24 cellular contexts compared by ENCODE assay signal in genomic region chr3:193861036-193861435, GRCh38.
"Had no signal": no experiment of that assay in that cellular context is flagged by ENCODE, and none has a peak within 500 bp of the region (broad histone marks: within the 10 kb centered on the region; RNA-seq: fewer than 3 reads in every experiment).

No MANE protein-coding gene starts in this region.

- H3K27ac Mint-ChIP-seq: effector memory CD8-positive, alpha-beta T cell; natural killer cell; stimulated activated naive B cell treated with anti-CD40 and anti-IgM and Interleukin-4, amounts not matched to agents 10 μg/mL and 1 μg/mL and 100 μg/mL, for 72 hours; stimulated activated naive CD8-positive, alpha-beta T cell treated with anti-CD3 and anti-CD28 coated beads, Interleukin-15, Interleukin-2, amounts not matched to agents 100 ng/mL and 50 ng/mL, for 24 hours had no signal

- FAIRE-seq: endometrium, keratinocyte, small intestine had no signal

- H3K27me3 ChIP-seq: esophagus squamous epithelium, left lung, ovary, right lobe of liver, tibial nerve, upper lobe of left lung had no signal

- H3K4me3 ChIP-seq: esophagus squamous epithelium, left lung, lower lobe of right lung, ovary, psoas muscle, right lobe of liver, thoracic aorta, tibial nerve, upper lobe of left lung had no signal

- H3K36me3 ChIP-seq: esophagus squamous epithelium, left lung, lower lobe of right lung, ovary, right lobe of liver, thoracic aorta, tibial nerve, upper lobe of left lung had no signal

- H3K4me3 Mint-ChIP-seq: effector memory CD8-positive, alpha-beta T cell; natural killer cell; stimulated activated naive B cell treated with anti-CD40 and anti-IgM and Interleukin-4, amounts not matched to agents 10 μg/mL and 1 μg/mL and 100 μg/mL, for 72 hours; stimulated activated naive CD8-positive, alpha-beta T cell treated with anti-CD3 and anti-CD28 coated beads, Interleukin-15, Interleukin-2, amounts not matched to agents 100 ng/mL and 50 ng/mL, for 24 hours had no signal

- DNase-seq: cortex of kidney; effector memory CD8-positive, alpha-beta T cell; erythroblast; esophagus squamous epithelium; foreskin melanocyte; glutamatergic neuron; left lung; lower lobe of right lung; natural killer cell; occipital lobe; ovary; posterior cingulate gyrus; psoas muscle; right lobe of liver; small intestine; stimulated activated CD4-positive, alpha-beta T cell treated with anti-CD3 and anti-CD28 coated beads, Interleukin-15, amount 100 ng/mL, for 24 hours; stimulated activated CD4-positive, alpha-beta T cell treated with anti-CD3 and anti-CD28 coated beads, Interleukin-2, amount 100 ng/mL, for 48 hours; stimulated activated naive B cell treated with anti-CD40 and anti-IgM and Interleukin-4, amounts not matched to agents 10 μg/mL and 1 μg/mL and 100 μg/mL, for 72 hours; upper lobe of left lung had no signal

- H3K27ac ChIP-seq: esophagus squamous epithelium, left lung, lower lobe of right lung, ovary, psoas muscle, right lobe of liver, thoracic aorta, tibial nerve, upper lobe of left lung had no signal

- H3K9me3 Mint-ChIP-seq: effector memory CD8-positive, alpha-beta T cell; natural killer cell; stimulated activated naive B cell treated with anti-CD40 and anti-IgM and Interleukin-4, amounts not matched to agents 10 μg/mL and 1 μg/mL and 100 μg/mL, for 72 hours; stimulated activated naive CD8-positive, alpha-beta T cell treated with anti-CD3 and anti-CD28 coated beads, Interleukin-15, Interleukin-2, amounts not matched to agents 100 ng/mL and 50 ng/mL, for 24 hours had no signal

- H3K36me3 Mint-ChIP-seq: natural killer cell; stimulated activated naive B cell treated with anti-CD40 and anti-IgM and Interleukin-4, amounts not matched to agents 10 μg/mL and 1 μg/mL and 100 μg/mL, for 72 hours had no signal

- H3K4me1 Mint-ChIP-seq: natural killer cell had no signal

- ATAC-seq: effector memory CD8-positive, alpha-beta T cell; left lung; lower lobe of right lung; natural killer cell; psoas muscle; right lobe of liver; stimulated activated naive B cell treated with anti-CD40 and anti-IgM and Interleukin-4, amounts not matched to agents 10 μg/mL and 1 μg/mL and 100 μg/mL, for 72 hours had no signal
